Comparison of ENCODE assay signal across 12 cellular contexts in the genomic region with DNA sequence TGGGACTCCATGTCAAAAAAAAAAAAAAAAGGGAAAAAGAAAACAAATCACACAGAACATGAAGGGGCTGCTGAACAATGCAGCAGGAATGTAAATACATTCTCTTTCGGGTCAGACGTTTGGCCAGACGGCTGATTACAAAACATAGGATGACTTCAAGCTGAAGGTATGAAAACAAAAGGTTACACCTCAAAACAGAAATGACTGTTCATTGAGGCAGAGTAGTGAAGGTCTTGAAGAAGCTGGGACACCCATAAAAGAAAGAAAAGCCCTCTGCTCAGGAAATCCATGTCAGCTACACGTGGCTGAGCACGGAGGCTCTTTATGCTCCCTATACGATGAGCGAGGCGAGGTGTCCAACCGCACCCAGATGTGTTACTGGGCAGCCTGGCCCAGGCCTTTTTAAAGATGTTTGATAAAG. TPM values are rescaled to one million over a fixed set of nuclear protein-coding genes. Genes with fewer than 3 reads are reported as not detected.
A peak's percentile ranks its signal among the peaks of the same experiment; 100 is the strongest.
DNase-seq lines count a peak whose midpoint lies in the region; ATAC-seq, FAIRE-seq and TF ChIP-seq lines count a peak whose summit lies in the region.
"Had no signal": no experiment of that assay in that cellular context is flagged by ENCODE, and none has a peak within 500 bp of the region (broad histone marks: within the 10 kb centered on the region; RNA-seq: fewer than 3 reads in every experiment).

No MANE protein-coding gene starts in this region.

- H3K9me3 Mint-ChIP-seq in Caco-2 (ENCODE audit: unreplicated experiment), result no peaks in the 10 kb centered on the region

- no peaks in the 10 kb centered on the region for H3K27me3 Mint-ChIP-seq in Caco-2 (ENCODE audit: insufficient read depth, unreplicated experiment)

- H3K36me3 Mint-ChIP-seq in Caco-2 (ENCODE audit: insufficient read depth, unreplicated experiment), result peaks cover 22% of the 10 kb centered on the region

- peaks cover 49% of the 10 kb centered on the region for H3K4me1 Mint-ChIP-seq in Caco-2 (ENCODE audit: low read depth, unreplicated experiment)

- H3K4me1 ChIP-seq in Caco-2 (peaks cover 27% of the 10 kb centered on the region), endothelial cell of umbilical vein (ENCODE audit: control insufficient read depth, extremely low read depth, insufficient read depth, low read length) (peaks cover 36% of the 10 kb centered on the region), mucosa of descending colon (ENCODE audit: low read depth) (no peaks in the 10 kb centered on the region)

- BruUV-seq in Caco-2 (replicated peaks; lab: Mats Ljungman, UMichigan), result no TSS peak
- BruUV-seq in endothelial cell of umbilical vein (replicated peaks; lab: Mats Ljungman, UMichigan), result no TSS peak

- H3K4me3 ChIP-seq in Caco-2 (ENCODE audit: low read depth, low read length), result no peak overlapping the region
- H3K4me3 ChIP-seq in endothelial cell of umbilical vein (replicated peaks in 1 of 3; ENCODE audit: insufficient read depth in 1 of 3, low read depth in 1 of 3, low read length in 3 of 3), result no peak overlapping the region
- no peak overlapping the region for H3K4me3 ChIP-seq in mucosa of descending colon
- H3K4me3 ChIP-seq: sigmoid colon had no signal

- dilution Hi-C loops in endothelial cell of umbilical vein (cut with MboI; ENCODE audit: extremely low pct_ligation_motif_present, low sequenced_read_pairs), result no loop called here

- no peak for TF ChIP-seq CTCF in Caco-2 (IDR thresholded peaks at IDR 0.05; ENCODE audit: insufficient read depth in 1 of 2, low read depth in 1 of 2, low read length in 1 of 2, severe bottlenecking in 1 of 2, unreplicated experiment in 1 of 2)
- no peak for TF ChIP-seq CTCF in endothelial cell of umbilical vein (IDR thresholded peaks at IDR 0.05; ENCODE audit: extremely low read depth in 1 of 2, insufficient read depth in 1 of 2, low read depth in 1 of 2, low read length in 2 of 2)
- TF ChIP-seq CTCF in mucosa of descending colon (IDR thresholded peaks at IDR 0.05), result no peak

- H3K9ac ChIP-seq in endothelial cell of umbilical vein (replicated peaks; ENCODE audit: extremely low read depth, insufficient read depth, low read length), result peak overlapping the region; percentile 80

- H3K36me3 ChIP-seq in Caco-2 (ENCODE audit: control insufficient read depth, insufficient read depth, low read length), result no peaks in the 10 kb centered on the region
- H3K36me3 ChIP-seq in endothelial cell of umbilical vein (ENCODE audit: control insufficient read depth in 2 of 2, extremely low read depth in 1 of 2, insufficient read depth in 2 of 2, low read length in 2 of 2), result no peaks in the 10 kb centered on the region
- no peaks in the 10 kb centered on the region for H3K36me3 ChIP-seq in mucosa of descending colon (ENCODE audit: low read depth)
- H3K36me3 ChIP-seq: sigmoid colon had no signal

- H4K20me1 ChIP-seq in endothelial cell of umbilical vein (replicated peaks; ENCODE audit: control insufficient read depth, extremely low read depth, insufficient read depth, low read length), result no peaks in the 10 kb centered on the region

- CTCF ChIA-PET in Caco-2 (lab: Charles Lee), result interaction anchor here (0.7 to 1.5 kb wide), 3 partner anchors 19 to 456 kb away, joined by 3 to 7 read pairs (median 3); a partner anchor contains a TSS
- CTCF ChIA-PET in endothelial cell of umbilical vein (lab: Charles Lee), result interaction anchor here (1.1 to 1.6 kb wide), 3 partner anchors 19 to 97 kb away, joined by 3 to 5 read pairs (median 4); no protein-coding TSS in a partner anchor

- TF ChIP-seq POLR2A in endothelial cell of umbilical vein (IDR thresholded peaks at IDR 0.05; ENCODE audit: low read depth, low read length), result no peak

- peak; percentile 69 for FAIRE-seq in endothelial cell of umbilical vein (lab: Jason Lieb, UNC)

- peak; percentile 79 to 82 for DNase-seq in Caco-2
- peak; percentile 93 for DNase-seq in NCI-H226
- peak; percentile 81 for DNase-seq in endothelial cell of umbilical vein (ENCODE audit: low read depth, low spot score)
- no peak for DNase-seq in mucosa of descending colon
- DNase-seq in sciatic nerve (ENCODE audit: low spot score), result no peak
- DNase-seq: effector CD8-positive, alpha-beta T cell; Karpas-422; NCI-H69; sigmoid colon had no signal

- no peaks in the 10 kb centered on the region for H3K9me1 ChIP-seq in endothelial cell of umbilical vein (replicated peaks; ENCODE audit: control insufficient read depth, extremely low read depth, insufficient read depth, low read length)

- H3K4me3 Mint-ChIP-seq in Caco-2 (ENCODE audit: unreplicated experiment), result peak overlapping the region; percentile 41

- H3K9me3 ChIP-seq in Caco-2 (no peaks in the 10 kb centered on the region), endothelial cell of umbilical vein (replicated peaks; ENCODE audit: control insufficient read depth, insufficient read depth, low read length) (no peaks in the 10 kb centered on the region), mucosa of descending colon (no peaks in the 10 kb centered on the region)
- H3K9me3 ChIP-seq: sigmoid colon had no signal

- POLR2A ChIA-PET in Caco-2 (lab: Charles Lee) (interaction anchor here (0.7 to 1.0 kb wide), 4 partner anchors 19 to 168 kb away, joined by 3 to 10 read pairs (median 4); no protein-coding TSS in a partner anchor), endothelial cell of umbilical vein (lab: Charles Lee) (interaction anchor here (0.7 to 1.2 kb wide), 4 partner anchors 38 to 130 kb away, joined by 3 to 5 read pairs (median 3); a partner anchor contains a TSS)

- no peaks in the 10 kb centered on the region for H3K27me3 ChIP-seq in Caco-2 (replicated peaks; ENCODE audit: control insufficient read depth, insufficient read depth, low read length)
- no peaks in the 10 kb centered on the region for H3K27me3 ChIP-seq in endothelial cell of umbilical vein (ENCODE audit: control insufficient read depth in 2 of 2, insufficient read depth in 2 of 2, low read length in 2 of 2)
- H3K27me3 ChIP-seq: sigmoid colon had no signal

- intact Hi-C loops in Caco-2 (cut with micrococcal nuclease; ENCODE audit: unreplicated experiment) (loop anchor here (1.0 kb wide), 2 partner anchors 9 to 24 kb away; no protein-coding TSS in a partner anchor), endothelial cell of umbilical vein (cut with micrococcal nuclease) (loop anchor here (1.0 to 2.0 kb wide), 4 partner anchors 8 to 37 kb away; no protein-coding TSS in a partner anchor), mucosa of descending colon (cut with DNase I, micrococcal nuclease) (no loop called here), sciatic nerve (cut with DNase I) (no loop called here)

- peak overlapping the region; percentile 31 for H3K4me2 ChIP-seq in endothelial cell of umbilical vein (ENCODE audit: insufficient read depth, low read length)

- ATAC-seq in mucosa of descending colon (peak; percentile 15), GM19395 (IDR thresholded peaks at IDR 0.05; ENCODE audit: unreplicated experiment) (no peak), sciatic nerve (no peak), HG03045 (IDR thresholded peaks at IDR 0.05; ENCODE audit: unreplicated experiment) (no peak), HG02840 (IDR thresholded peaks at IDR 0.05; ENCODE audit: low FRiP score, unreplicated experiment) (no peak)

- H3K79me2 ChIP-seq in endothelial cell of umbilical vein (ENCODE audit: control insufficient read depth, insufficient read depth, low read length), result peaks cover 10% of the 10 kb centered on the region

- peak overlapping the region; percentile 84 for H3K27ac Mint-ChIP-seq in Caco-2 (ENCODE audit: unreplicated experiment)

- peak overlapping the region; percentile 41 for H2AFZ ChIP-seq in endothelial cell of umbilical vein (ENCODE audit: low read depth, low read length)

- peak overlapping the region; percentile 99 for H3K27ac ChIP-seq in endothelial cell of umbilical vein (ENCODE audit: insufficient read depth, low read depth, low read length)
- H3K27ac ChIP-seq: sigmoid colon had no signal

TF ChIP-seq in endothelial cell of umbilical vein, 7 proteins besides CTCF, POLR2A, EP300 and RAD21:
- TF ChIP-seq POLR2AphosphoS5 (IDR thresholded peaks at IDR 0.05; ENCODE audit: insufficient read depth, low read depth, low read length) (peak; percentile 60), JUN (IDR thresholded peaks at IDR 0.05; ENCODE audit: borderline replicate concordance, insufficient read depth, insufficient read length, low read depth) (peak; percentile 53), EZH2 (IDR thresholded peaks at IDR 0.05; ENCODE audit: borderline replicate concordance, low read depth, low read length, severe bottlenecking) (no peak), MYC (IDR thresholded peaks at IDR 0.05; ENCODE audit: low read depth, low read length) (no peak), FOS (IDR thresholded peaks at IDR 0.05; ENCODE audit: borderline replicate concordance, insufficient read depth, low read length) (peak; percentile 63), GATA2 (IDR thresholded peaks at IDR 0.05; ENCODE audit: insufficient read depth, insufficient read length, low read depth, low read length) (peak; percentile 34)
- TF ChIP-seq, protein P1, sequence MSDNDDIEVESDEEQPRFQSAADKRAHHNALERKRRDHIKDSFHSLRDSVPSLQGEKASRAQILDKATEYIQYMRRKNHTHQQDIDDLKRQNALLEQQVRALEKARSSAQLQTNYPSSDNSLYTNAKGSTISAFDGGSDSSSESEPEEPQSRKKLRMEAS (IDR thresholded peaks at IDR 0.05; ENCODE audit: insufficient read depth, insufficient read length), result no peak

RNA-seq across cellular contexts. Expression of a gene that starts 37.7 kb away (rescaled TPM):
- total RNA-seq in Caco-2 (2022) (31.6 and 34.3 TPM in 2 replicates), endothelial cell of umbilical vein (44.7 and 44.8 TPM in 2 replicates), mucosa of descending colon (10 to 100 TPM; 31.5 to 66.7 (median 51.7) TPM), sciatic nerve (54.6 TPM)
- 5.7 and 6.6 TPM in 2 replicates for polyA plus RNA-seq in endothelial cell of umbilical vein
- polyA plus RNA-seq in endothelial cell of umbilical vein (2011; cell fraction: cytosol; rRNA removed), result 6.8 and 7.3 TPM in 2 replicates
- 27.6 and 37.7 TPM in 2 replicates for polyA plus RNA-seq in endothelial cell of umbilical vein (2011; cell fraction: nucleus; rRNA removed)
- polyA plus RNA-seq in endothelial cell of umbilical vein (2012), result 13.6 and 17.5 TPM in 2 replicates
- polyA minus RNA-seq in endothelial cell of umbilical vein, result 35.4 and 41.0 TPM in 2 replicates
- polyA minus RNA-seq in endothelial cell of umbilical vein (2011; cell fraction: cytosol; rRNA and poly(A)+ RNA removed), result 8.9 TPM
- 79.0 and 91.1 TPM in 2 replicates for polyA minus RNA-seq in endothelial cell of umbilical vein (2011; cell fraction: nucleus; rRNA and poly(A)+ RNA removed)

Comparison
In these comparisons a context has a peak if more than half of its experiments do, and no peak if none do; other contexts are left out.
1. DNase-seq: peak in Caco-2 (2 of 2), NCI-H226 (single experiment) and endothelial cell of umbilical vein (single experiment); none in mucosa of descending colon (0 of 3) and sciatic nerve (single experiment).
2. intact Hi-C loops: an anchor here in Caco-2 (1.0 kb wide) and endothelial cell of umbilical vein (1.0 to 2.0 kb wide); none called in mucosa of descending colon and sciatic nerve.